In genomic region chr17:27276653-27277156, GRCh38 we compare ENCODE assay signal across 1 cellular context.
TF ChIP-seq lines count a peak whose summit lies in the region.

No MANE protein-coding gene starts in this region.

TF ChIP-seq in IMR-90, 13 proteins besides CTCF, POLR2A, EP300 and RAD21 (continued from another document):
- TF ChIP-seq CEBPB (IDR thresholded peaks at IDR 0.05; ENCODE audit: low read depth, low read length), result peak; percentile 69; the same call in 1 of the 2 replicates
